In genomic region chr7:122430710-122431109, GRCh38 we compare ENCODE assay signal across 19 cellular contexts.
DNase-seq lines count a peak whose midpoint lies in the region; ATAC-seq and TF ChIP-seq lines count a peak whose summit lies in the region.
"Had no signal": no experiment of that assay in that cellular context is flagged by ENCODE, and none has a peak within 500 bp of the region (broad histone marks: within the 10 kb centered on the region; RNA-seq: fewer than 3 reads in every experiment).

No MANE protein-coding gene starts in this region.

- no peak for TF ChIP-seq CTCF in epithelial cell of esophagus (IDR thresholded peaks at IDR 0.05; ENCODE audit: insufficient read depth, low read depth, low read length, missing control alignments)
- no peak for TF ChIP-seq CTCF in suprapubic skin (IDR thresholded peaks at IDR 0.05)

- no peak overlapping the region for H3K4me3 ChIP-seq in epithelial cell of esophagus (ENCODE audit: low read length)
- H3K4me3 ChIP-seq in suprapubic skin: no peak overlapping the region
- H3K4me3 ChIP-seq: coronary artery, smooth muscle cell, tibial nerve had no signal

- no peaks in the 10 kb centered on the region for H3K9me3 ChIP-seq in suprapubic skin
- H3K9me3 ChIP-seq: tibial nerve had no signal

- H3K4me1 ChIP-seq in suprapubic skin: no peaks in the 10 kb centered on the region

- TF ChIP-seq POLR2A in suprapubic skin (IDR thresholded peaks at IDR 0.05): no peak

- in situ Hi-C loops in G401 (cut with HindIII; ENCODE audit: low sequenced_read_pairs): no loop called here

- no peak for ATAC-seq in GM21529 (IDR thresholded peaks at IDR 0.05; ENCODE audit: unreplicated experiment)
- ATAC-seq: CD8-positive, alpha-beta T cell; left colon; stimulated activated naive CD8-positive, alpha-beta T cell treated with anti-CD3 and anti-CD28 coated beads, Interleukin-15, Interleukin-2, amounts not matched to agents 100 U/mL and 50 U/mL, for 24 hours had no signal

- WGBS in suprapubic skin: 33% methylated on average over 1 of the region's 1 CpG

- no peak overlapping the region for H3K27ac ChIP-seq in suprapubic skin
- H3K27ac ChIP-seq: coronary artery, tibial nerve had no signal

- DNase-seq in G401 (ENCODE audit: low spot score) (peak; percentile 31), NCI-H226 (peak; percentile 24), epithelial cell of esophagus (ENCODE audit: low read depth) (peak; percentile 22), midbrain (lab: John Stamatoyannopoulos, UW) (peak; percentile 2), suprapubic skin (ENCODE audit: low spot score in 2 of 2) (no peak), epidermal melanocyte (ENCODE audit: insufficient read length, low spot score) (no peak), T-helper 9 cell (no peak)
- DNase-seq: activated CD4-positive, alpha-beta T cell treated with anti-CD3 and anti-CD28 coated beads for 4 hours; CD8-positive, alpha-beta T cell; left colon; NCI-H1417 treated with DMSO at 0.1 percent for 48 hours; OCI-M1; Right ventricle myocardium superior; stimulated activated CD4-positive, alpha-beta T cell treated with anti-CD3 and anti-CD28 coated beads, Interleukin-2, amount 100 ng/mL, for 48 hours; stimulated activated naive CD8-positive, alpha-beta T cell treated with anti-CD3 and anti-CD28 coated beads, Interleukin-15, Interleukin-2, amounts not matched to agents 100 U/mL and 50 U/mL, for 24 hours had no signal

- no peaks in the 10 kb centered on the region for H3K36me3 ChIP-seq in suprapubic skin
- H3K36me3 ChIP-seq: tibial nerve had no signal

- no peak for TF ChIP-seq EP300 in suprapubic skin (IDR thresholded peaks at IDR 0.05)

- no peaks in the 10 kb centered on the region for H3K27me3 ChIP-seq in suprapubic skin
- H3K27me3 ChIP-seq: tibial nerve had no signal

Comparison
In these comparisons a context has a peak if more than half of its experiments do, and no peak if none do; other contexts are left out.
1. DNase-seq: peak in G401 (single experiment), NCI-H226 (single experiment), epithelial cell of esophagus (single experiment) and midbrain (single experiment); none in suprapubic skin (0 of 2), epidermal melanocyte (single experiment) and T-helper 9 cell (single experiment).